Comparison of ENCODE assay signal across 17 cellular contexts in the genomic region with DNA sequence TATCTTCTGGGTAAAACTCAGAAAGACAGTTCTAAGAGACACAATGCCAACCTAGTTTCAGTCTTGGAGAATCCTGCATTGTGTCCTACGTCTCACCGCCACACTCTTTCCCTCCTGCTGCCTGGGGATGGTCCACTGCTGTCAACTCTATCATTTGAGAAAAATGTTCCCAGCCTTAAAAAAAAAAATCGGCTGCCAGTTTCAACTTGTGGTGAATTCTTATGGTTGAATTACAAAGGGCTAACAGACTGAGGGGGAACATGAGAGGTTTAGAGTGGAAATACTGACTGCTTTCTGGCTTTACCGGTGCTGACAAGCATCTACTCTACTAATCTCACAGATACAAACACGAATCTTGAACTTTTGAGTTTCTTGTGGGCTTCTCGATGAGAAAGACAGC.
DNase-seq lines count a peak whose midpoint lies in the region; ATAC-seq, FAIRE-seq and TF ChIP-seq lines count a peak whose summit lies in the region.
"Had no signal": no experiment of that assay in that cellular context is flagged by ENCODE, and none has a peak within 500 bp of the region (broad histone marks: within the 10 kb centered on the region; RNA-seq: fewer than 3 reads in every experiment).

No MANE protein-coding gene starts in this region.

- H4K20me1 ChIP-seq in endothelial cell of umbilical vein (replicated peaks; ENCODE audit: control insufficient read depth, extremely low read depth, insufficient read depth, low read length) = no peaks in the 10 kb centered on the region

- peak overlapping the region; percentile 97 for H3K27ac Mint-ChIP-seq in activated CD4-positive, alpha-beta T cell treated with anti-CD3 and anti-CD28 coated beads for 36 hours
- H3K27ac Mint-ChIP-seq in nephron progenitor cell (no peak overlapping the region), Calu3 (ENCODE audit: unreplicated experiment) (no peak overlapping the region)
- H3K27ac Mint-ChIP-seq: HFFc6 had no signal

- intact Hi-C loops in activated CD4-positive, alpha-beta T cell treated with anti-CD3 and anti-CD28 coated beads for 36 hours (cut with DNase I, micrococcal nuclease) = loop anchor here (1.0 to 5.0 kb wide), 19 partner anchors 22 to 954 kb away; partner anchors contain the start of genes MFSD6 (in 1 of the 2), NAB1 (in 1 of the 2), NABP1 (in 1 of the 2) and NEMP2 (in 1 of the 2)
- intact Hi-C loops in endothelial cell of umbilical vein (cut with micrococcal nuclease) (no loop called here), Calu3 (cut with micrococcal nuclease; ENCODE audit: unreplicated experiment) (no loop called here)

- H3K4me1 Mint-ChIP-seq in activated CD4-positive, alpha-beta T cell treated with anti-CD3 and anti-CD28 coated beads for 36 hours = peaks cover 74% of the 10 kb centered on the region
- H3K4me1 Mint-ChIP-seq in nephron progenitor cell (peaks cover 15% of the 10 kb centered on the region), Calu3 (ENCODE audit: low read depth, unreplicated experiment) (peaks cover 33% of the 10 kb centered on the region)

- H3K36me3 Mint-ChIP-seq in activated CD4-positive, alpha-beta T cell treated with anti-CD3 and anti-CD28 coated beads for 36 hours (ENCODE audit: low read depth) = no peaks in the 10 kb centered on the region
- H3K36me3 Mint-ChIP-seq in nephron progenitor cell (ENCODE audit: low read depth) (no peaks in the 10 kb centered on the region), Calu3 (ENCODE audit: insufficient read depth, unreplicated experiment) (no peaks in the 10 kb centered on the region)

- DNase-seq in activated CD4-positive, alpha-beta T cell treated with anti-CD3 and anti-CD28 coated beads for 36 hours = peak; percentile 37
- no peak for DNase-seq in activated CD4-positive, alpha-beta T cell treated with anti-CD3 and anti-CD28 coated beads, Interleukin-2, amount 50 U/mL, for 4 hours
- no peak for DNase-seq in endothelial cell of umbilical vein (ENCODE audit: low read depth, low spot score)
- no peak for DNase-seq in nephron progenitor cell
- DNase-seq in Calu3 = no peak
- DNase-seq: Caco-2; HFFc6; left lung; stimulated activated CD8-positive, alpha-beta memory T cell treated with anti-CD3 and anti-CD28 coated beads, Interleukin-4, amount 100 ng/mL, for 48 hours had no signal

- CTCF ChIA-PET in activated CD4-positive, alpha-beta T cell treated with anti-CD3 and anti-CD28 coated beads for 36 hours (lab: Charles Lee) = interaction anchor here (1.0 to 1.7 kb wide), 4 partner anchors 14 to 48 kb away, joined by 3 to 11 read pairs (median 4); no protein-coding TSS in a partner anchor
- CTCF ChIA-PET in endothelial cell of umbilical vein (lab: Charles Lee) = no interaction called here
- CTCF ChIA-PET in Calu3 (lab: Charles Lee) = no interaction called here

- peak; percentile 30 for ATAC-seq in activated CD4-positive, alpha-beta T cell treated with anti-CD3 and anti-CD28 coated beads for 36 hours
- ATAC-seq in GM18867 (IDR thresholded peaks at IDR 0.05; ENCODE audit: unreplicated experiment) (peak; percentile 4), HG03342 (IDR thresholded peaks at IDR 0.05; ENCODE audit: unreplicated experiment) (peak; percentile 3), HG02981 (IDR thresholded peaks at IDR 0.05; ENCODE audit: unreplicated experiment) (no peak)
- ATAC-seq: A549, left lung, PC-3 had no signal

- no peak overlapping the region for H2AFZ ChIP-seq in endothelial cell of umbilical vein (ENCODE audit: low read depth, low read length)

- no peaks in the 10 kb centered on the region for H3K9me1 ChIP-seq in endothelial cell of umbilical vein (replicated peaks; ENCODE audit: control insufficient read depth, extremely low read depth, insufficient read depth, low read length)

- no peaks in the 10 kb centered on the region for H3K79me2 ChIP-seq in endothelial cell of umbilical vein (ENCODE audit: control insufficient read depth, insufficient read depth, low read length)

- peak overlapping the region; percentile 48 for H3K4me3 Mint-ChIP-seq in activated CD4-positive, alpha-beta T cell treated with anti-CD3 and anti-CD28 coated beads for 36 hours
- H3K4me3 Mint-ChIP-seq in nephron progenitor cell (no peak overlapping the region), Calu3 (ENCODE audit: low read depth, unreplicated experiment) (no peak overlapping the region)
- H3K4me3 Mint-ChIP-seq: HFFc6 had no signal

- no peaks in the 10 kb centered on the region for H3K9me3 Mint-ChIP-seq in activated CD4-positive, alpha-beta T cell treated with anti-CD3 and anti-CD28 coated beads for 36 hours (ENCODE audit: low read depth)
- H3K9me3 Mint-ChIP-seq in nephron progenitor cell (no peaks in the 10 kb centered on the region), Calu3 (ENCODE audit: low read depth, unreplicated experiment) (no peaks in the 10 kb centered on the region)
- H3K9me3 Mint-ChIP-seq: HFFc6 had no signal

- no peaks in the 10 kb centered on the region for H3K27me3 Mint-ChIP-seq in activated CD4-positive, alpha-beta T cell treated with anti-CD3 and anti-CD28 coated beads for 36 hours
- H3K27me3 Mint-ChIP-seq in nephron progenitor cell (ENCODE audit: low read depth, poor library complexity) (peaks cover 1% of the 10 kb centered on the region), Calu3 (ENCODE audit: unreplicated experiment) (no peaks in the 10 kb centered on the region)

- H3K4me2 ChIP-seq in endothelial cell of umbilical vein (ENCODE audit: insufficient read depth, low read length) = no peak overlapping the region
- H3K4me2 ChIP-seq: A549 had no signal

- H3K4me1 ChIP-seq in endothelial cell of umbilical vein (ENCODE audit: control insufficient read depth, extremely low read depth, insufficient read depth, low read length) = peaks cover 36% of the 10 kb centered on the region
- H3K4me1 ChIP-seq: vagina had no signal

- BruUV-seq in endothelial cell of umbilical vein (replicated peaks; lab: Mats Ljungman, UMichigan) = no TSS peak
- no TSS peak for BruUV-seq in Calu3 (replicated peaks; lab: Mats Ljungman, UMichigan)

- H3K9me3 ChIP-seq in endothelial cell of umbilical vein (replicated peaks; ENCODE audit: control insufficient read depth, insufficient read depth, low read length) = no peaks in the 10 kb centered on the region
- H3K9me3 ChIP-seq: A549, Caco-2, left lung, neutrophil, vagina had no signal

- peak overlapping the region; percentile 58 for H3K27ac ChIP-seq in endothelial cell of umbilical vein (ENCODE audit: insufficient read depth, low read depth, low read length)
- H3K27ac ChIP-seq: A549, left lung, neutrophil, vagina had no signal

- TF ChIP-seq CTCF in endothelial cell of umbilical vein (IDR thresholded peaks at IDR 0.05; ENCODE audit: extremely low read depth in 1 of 2, insufficient read depth in 1 of 2, low read depth in 1 of 2, low read length in 2 of 2) = no peak
- no peak for TF ChIP-seq CTCF in nephron progenitor cell (IDR thresholded peaks at IDR 0.05)
- TF ChIP-seq CTCF in Calu3 (IDR thresholded peaks at IDR 0.05; ENCODE audit: unreplicated experiment) = no peak

- no peaks in the 10 kb centered on the region for H3K27me3 ChIP-seq in endothelial cell of umbilical vein (ENCODE audit: control insufficient read depth in 2 of 2, insufficient read depth in 2 of 2, low read length in 2 of 2)
- H3K27me3 ChIP-seq: left lung, neutrophil, vagina had no signal

- FAIRE-seq in endothelial cell of umbilical vein (lab: Jason Lieb, UNC) = no peak
- FAIRE-seq: A549, astrocyte had no signal

- H3K9ac ChIP-seq in endothelial cell of umbilical vein (replicated peaks; ENCODE audit: extremely low read depth, insufficient read depth, low read length) = no peak overlapping the region

- dilution Hi-C loops in endothelial cell of umbilical vein (cut with MboI; ENCODE audit: extremely low pct_ligation_motif_present, low sequenced_read_pairs) = no loop called here

- no peak for TF ChIP-seq POLR2A in endothelial cell of umbilical vein (IDR thresholded peaks at IDR 0.05; ENCODE audit: low read depth, low read length)

- H3K4me3 ChIP-seq in endothelial cell of umbilical vein (replicated peaks in 1 of 3; ENCODE audit: insufficient read depth in 1 of 3, low read depth in 1 of 3, low read length in 3 of 3) = no peak overlapping the region
- H3K4me3 ChIP-seq: A549, left lung, vagina had no signal

- POLR2A ChIA-PET in activated CD4-positive, alpha-beta T cell treated with anti-CD3 and anti-CD28 coated beads for 36 hours (lab: Charles Lee) = interaction anchor here (0.7 to 5.8 kb wide), 8 partner anchors 29 to 160 kb away, joined by 3 to 65 read pairs (median 6); no protein-coding TSS in a partner anchor
- POLR2A ChIA-PET in endothelial cell of umbilical vein (lab: Charles Lee) = no interaction called here

- H3K36me3 ChIP-seq in endothelial cell of umbilical vein (ENCODE audit: control insufficient read depth in 2 of 2, extremely low read depth in 1 of 2, insufficient read depth in 2 of 2, low read length in 2 of 2) = no peaks in the 10 kb centered on the region
- H3K36me3 ChIP-seq: left lung, neutrophil, vagina had no signal

TF ChIP-seq in endothelial cell of umbilical vein, 7 proteins besides CTCF, POLR2A, EP300 and RAD21:
- TF ChIP-seq GATA2 (IDR thresholded peaks at IDR 0.05; ENCODE audit: insufficient read depth, insufficient read length, low read depth, low read length) (no peak), MYC (IDR thresholded peaks at IDR 0.05; ENCODE audit: low read depth, low read length) (no peak), MAX (IDR thresholded peaks at IDR 0.05; ENCODE audit: insufficient read depth, insufficient read length) (no peak), JUN (IDR thresholded peaks at IDR 0.05; ENCODE audit: borderline replicate concordance, insufficient read depth, insufficient read length, low read depth) (no peak), POLR2AphosphoS5 (IDR thresholded peaks at IDR 0.05; ENCODE audit: insufficient read depth, low read depth, low read length) (no peak), FOS (IDR thresholded peaks at IDR 0.05; ENCODE audit: borderline replicate concordance, insufficient read depth, low read length) (no peak), EZH2 (IDR thresholded peaks at IDR 0.05; ENCODE audit: borderline replicate concordance, low read depth, low read length, severe bottlenecking) (no peak)

Comparison
In these comparisons a context has a peak if more than half of its experiments do, and no peak if none do; other contexts are left out.
1. intact Hi-C loops: an anchor here in activated CD4-positive, alpha-beta T cell treated with anti-CD3 and anti-CD28 coated beads for 36 hours (1.0 to 5.0 kb wide); none called in endothelial cell of umbilical vein and Calu3.